In the genomic region with DNA sequence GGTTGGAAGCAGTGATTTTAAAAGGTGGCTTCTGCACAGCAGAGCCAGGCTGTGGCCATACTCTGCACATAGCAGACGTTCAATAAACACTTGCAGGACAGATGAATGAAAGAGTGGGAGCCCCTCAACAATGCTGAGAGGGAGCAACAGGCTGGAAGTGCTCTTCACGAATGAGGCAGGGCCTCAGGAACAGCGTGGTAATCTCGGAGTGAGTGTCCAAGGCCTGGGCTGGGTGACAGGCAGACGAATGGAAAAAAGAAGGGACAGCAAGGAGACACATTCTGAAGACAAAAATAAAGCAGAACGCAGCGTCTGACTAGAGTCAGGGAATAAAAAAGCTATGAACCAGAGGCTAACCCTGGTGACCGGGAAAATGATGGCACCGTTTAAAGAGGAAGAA, we compare ENCODE assay signal across 1 cellular context.
A peak's percentile ranks its signal among the peaks of the same experiment; 100 is the strongest.
TF ChIP-seq lines count a peak whose summit lies in the region.

No MANE protein-coding gene starts in this region.

TF ChIP-seq in HEK293, 187 proteins besides CTCF, POLR2A, EP300 and RAD21:
- peak; percentile 32; the same call in 1 of the 2 replicates for TF ChIP-seq SCRT2 (tag by site-specific recombination; IDR thresholded peaks at IDR 0.05)
- no peak for TF ChIP-seq ZNF114 (tag by site-specific recombination; IDR thresholded peaks at IDR 0.05)
